In genomic region chr12:54390668-54391551, GRCh38 we compare ENCODE assay signal across 7 cellular contexts. TPM values are rescaled to one million over a fixed set of nuclear protein-coding genes. Genes with fewer than 3 reads are reported as not detected.
DNase-seq lines count a peak whose midpoint lies in the region; ATAC-seq and TF ChIP-seq lines count a peak whose summit lies in the region.

No MANE protein-coding gene starts in this region.

- H3K4me1 Mint-ChIP-seq in stimulated activated naive B cell treated with anti-CD40 and anti-IgM and Interleukin-4, amounts not matched to agents 10 μg/mL and 1 μg/mL and 100 μg/mL, for 72 hours: peaks cover 49 to 76% of the 10 kb centered on the region in 2 donors

- no peaks in the 10 kb centered on the region for H3K9me3 Mint-ChIP-seq in stimulated activated naive B cell treated with anti-CD40 and anti-IgM and Interleukin-4, amounts not matched to agents 10 μg/mL and 1 μg/mL and 100 μg/mL, for 72 hours

- peak overlapping the region; percentile 83 to 86 for H3K4me3 Mint-ChIP-seq in stimulated activated naive B cell treated with anti-CD40 and anti-IgM and Interleukin-4, amounts not matched to agents 10 μg/mL and 1 μg/mL and 100 μg/mL, for 72 hours

- peak; percentile 55 for ATAC-seq in GM19324 (IDR thresholded peaks at IDR 0.05; ENCODE audit: low FRiP score, unreplicated experiment)
- peak; percentile 66 for ATAC-seq in mucosa of descending colon
- ATAC-seq in stimulated activated naive B cell treated with anti-CD40 and anti-IgM and Interleukin-4, amounts not matched to agents 10 μg/mL and 1 μg/mL and 100 μg/mL, for 72 hours (replicated peaks): peak; percentile 70 to 80

- intact Hi-C loops in mucosa of descending colon (cut with DNase I, micrococcal nuclease): no loop called here

- H3K27me3 Mint-ChIP-seq in stimulated activated naive B cell treated with anti-CD40 and anti-IgM and Interleukin-4, amounts not matched to agents 10 μg/mL and 1 μg/mL and 100 μg/mL, for 72 hours: no peaks in the 10 kb centered on the region

- H3K4me1 ChIP-seq in mucosa of descending colon (ENCODE audit: low read depth): peaks cover 6% of the 10 kb centered on the region

- H3K4me3 ChIP-seq in mucosa of descending colon: no peak overlapping the region

- H3K36me3 ChIP-seq in mucosa of descending colon (ENCODE audit: low read depth): no peaks in the 10 kb centered on the region

- H3K9me3 ChIP-seq in mucosa of descending colon: no peaks in the 10 kb centered on the region

- H3K36me3 Mint-ChIP-seq in stimulated activated naive B cell treated with anti-CD40 and anti-IgM and Interleukin-4, amounts not matched to agents 10 μg/mL and 1 μg/mL and 100 μg/mL, for 72 hours: no peaks in the 10 kb centered on the region

- H3K27ac Mint-ChIP-seq in stimulated activated naive B cell treated with anti-CD40 and anti-IgM and Interleukin-4, amounts not matched to agents 10 μg/mL and 1 μg/mL and 100 μg/mL, for 72 hours: peak overlapping the region; percentile 31

- TF ChIP-seq CTCF in mucosa of descending colon (IDR thresholded peaks at IDR 0.05): no peak

- peak; percentile 69 for DNase-seq in NCI-H146 treated with DMSO at 0.1 percent for 48 hours (lab: John Stamatoyannopoulos, UW; ENCODE audit: unreplicated experiment)
- peak; percentile 60 for DNase-seq in activated CD4-positive, CD25-positive, alpha-beta regulatory T cell treated with anti-CD3 and anti-CD28 coated beads, Interleukin-2, amount 50 U/mL, for 72 hours
- peak; percentile 31 for DNase-seq in cerebellum (ENCODE audit: low spot score)
- peak; percentile 56 to 74 (median 66) for DNase-seq in mucosa of descending colon
- DNase-seq in stimulated activated naive B cell treated with anti-CD40 and anti-IgM and Interleukin-4, amounts not matched to agents 10 μg/mL and 1 μg/mL and 100 μg/mL, for 72 hours: peak; percentile 37
- DNase-seq in H4 (ENCODE audit: low spot score): no peak

RNA-seq across cellular contexts. Expression of gene ZNF385A, which starts 6.4 kb away (rescaled TPM):
- total RNA-seq in cerebellum (1.7 TPM), mucosa of descending colon (10 to 100 TPM in 2 of 3 donors, 1 to 10 TPM in 1; 3.5 to 15.0 (median 10.4) TPM)
- 2.3 and 5.3 TPM in 2 replicates for total RNA-seq in H4 (2014; rRNA removed; shearing (Covaris generic))

RNA-seq across cellular contexts. Expression of gene GPR84, which starts 26.6 kb away (rescaled TPM):
- 0.36 TPM for total RNA-seq in cerebellum
- 1 to 10 TPM in 1 of 3 donors, under 1 TPM in 1, not detected in 1; 0.60 to 1.7 TPM for total RNA-seq in mucosa of descending colon
- total RNA-seq in H4 (2014; rRNA removed; shearing (Covaris generic)): not detected in 2 replicates

RNA-seq across cellular contexts. Expression of gene ITGA5, which starts 28.2 kb away (rescaled TPM):
- total RNA-seq in cerebellum: 9.9 TPM
- total RNA-seq in mucosa of descending colon: 100 to 1,000 TPM in 1 of 3 donors, 10 to 100 TPM in 1, 1 to 10 TPM in 1; 8.0 to 201 (median 61.8) TPM
- total RNA-seq in H4 (2014; rRNA removed; shearing (Covaris generic)): 86.7 and 89.4 TPM in 2 replicates
